ENCODE assay signal across 8 cellular contexts in genomic region chr4:159105761-159106243, GRCh38. TPM values are rescaled to one million over a fixed set of nuclear protein-coding genes. Genes with fewer than 3 reads are reported as not detected.
DNase-seq lines count a peak whose midpoint lies in the region; FAIRE-seq and TF ChIP-seq lines count a peak whose summit lies in the region.

No MANE protein-coding gene starts in this region.

- FAIRE-seq in GM12892 (lab: Jason Lieb, UNC) (peak; percentile 36), bronchial epithelial cell (lab: Jason Lieb, UNC) (no peak)

- H3K27ac Mint-ChIP-seq in mesothelial cell of epicardium, result peak overlapping the region; percentile 60

- H3K4me3 Mint-ChIP-seq in mesothelial cell of epicardium, result peak overlapping the region; percentile 92

- H3K27me3 ChIP-seq in bronchial epithelial cell (ENCODE audit: control insufficient read depth, insufficient read depth, low read length) (no peaks in the 10 kb centered on the region), ovary (no peaks in the 10 kb centered on the region)

- no peak overlapping the region for H3K27ac ChIP-seq in ovary

- no peak for TF ChIP-seq EP300 in ovary (IDR thresholded peaks at IDR 0.05)

- H3K4me3 ChIP-seq in bronchial epithelial cell (ENCODE audit: low read depth, low read length) (peak overlapping the region; percentile 6), ovary (no peak overlapping the region)

- H3K4me1 Mint-ChIP-seq in mesothelial cell of epicardium, result peaks cover 39% of the 10 kb centered on the region

- intact Hi-C loops in ovary (cut with DNase I), result loop anchor here in 1 of 4 donors (10.0 kb wide), 1 partner anchor 69 kb away; no protein-coding TSS in a partner anchor

- TF ChIP-seq CTCF in bronchial epithelial cell (IDR thresholded peaks at IDR 0.05; ENCODE audit: insufficient read depth, low read length, severe bottlenecking), result no peak
- no peak for TF ChIP-seq CTCF in mesothelial cell of epicardium (IDR thresholded peaks at IDR 0.05; ENCODE audit: unreplicated experiment)
- TF ChIP-seq CTCF in ovary (IDR thresholded peaks at IDR 0.05), result no peak

- peaks cover 11% of the 10 kb centered on the region for H3K4me1 ChIP-seq in ovary (ENCODE audit: insufficient read depth)

- peaks cover 5% of the 10 kb centered on the region for H3K27me3 Mint-ChIP-seq in mesothelial cell of epicardium (ENCODE audit: low read depth)

- no peaks in the 10 kb centered on the region for H3K36me3 Mint-ChIP-seq in mesothelial cell of epicardium

- DNase-seq in GM12892 (ENCODE audit: insufficient read length) (no peak), MV-4-11 (lab: John Stamatoyannopoulos, UW) (peak; percentile 10), bronchial epithelial cell (ENCODE audit: low read depth) (peak; percentile 80), mesothelial cell of epicardium (ENCODE audit: low spot score in 2 of 2, unreplicated experiment in 2 of 2) (no peak), NCI-H2029 treated with DMSO at 0.1 percent for 48 hours (lab: John Stamatoyannopoulos, UW) (no peak), HCEC 1CT (no peak), ovary (no peak)
- no peak for DNase-seq in activated CD8-positive, alpha-beta memory T cell treated with anti-CD3 and anti-CD28 coated beads, Interleukin-2, amount 50 U/mL, for 48 hours

- 81 to 85% (median 81%) methylated on average over 4 of the region's 4 CpGs for WGBS in ovary, 3 donors

- no peak for TF ChIP-seq POLR2A in GM12892 (IDR thresholded peaks at IDR 0.05; ENCODE audit: low read depth, low read length)
- TF ChIP-seq POLR2A in ovary (IDR thresholded peaks at IDR 0.05), result no peak

- H3K9me3 ChIP-seq in ovary, result no peaks in the 10 kb centered on the region

- H3K9me3 Mint-ChIP-seq in mesothelial cell of epicardium, result no peaks in the 10 kb centered on the region

- H3K36me3 ChIP-seq in bronchial epithelial cell (ENCODE audit: control insufficient read depth, insufficient read depth, low read length) (no peaks in the 10 kb centered on the region), ovary (no peaks in the 10 kb centered on the region)

RNA-seq across cellular contexts. Expression of gene RAPGEF2, which starts 2.9 kb away (rescaled TPM):
- 5.9 TPM for polyA plus RNA-seq in GM12892 (2012; ENCODE audit: missing spikeins)
- total RNA-seq in bronchial epithelial cell, result 34.4 and 37.6 TPM in 2 replicates
- total RNA-seq in mesothelial cell of epicardium, result 46.7 to 50.2 TPM (median 49.4 TPM) in 3 replicates
- total RNA-seq in ovary, result 10 to 100 TPM; 22.4 to 46.5 (median 25.4) TPM
- polyA plus RNA-seq in ovary, result 10 to 100 TPM; 11.5 to 26.1 TPM

Comparison
In these comparisons a context has a peak if more than half of its experiments do, and no peak if none do; other contexts are left out.
1. DNase-seq: peak in MV-4-11 (single experiment) and bronchial epithelial cell (single experiment); none in GM12892 (single experiment), mesothelial cell of epicardium (0 of 2), NCI-H2029 treated with DMSO at 0.1 percent for 48 hours (single experiment), activated CD8-positive, alpha-beta memory T cell treated with anti-CD3 and anti-CD28 coated beads, Interleukin-2, amount 50 U/mL, for 48 hours (single experiment), HCEC 1CT (single experiment) and ovary (0 of 5).